In the genomic region with DNA sequence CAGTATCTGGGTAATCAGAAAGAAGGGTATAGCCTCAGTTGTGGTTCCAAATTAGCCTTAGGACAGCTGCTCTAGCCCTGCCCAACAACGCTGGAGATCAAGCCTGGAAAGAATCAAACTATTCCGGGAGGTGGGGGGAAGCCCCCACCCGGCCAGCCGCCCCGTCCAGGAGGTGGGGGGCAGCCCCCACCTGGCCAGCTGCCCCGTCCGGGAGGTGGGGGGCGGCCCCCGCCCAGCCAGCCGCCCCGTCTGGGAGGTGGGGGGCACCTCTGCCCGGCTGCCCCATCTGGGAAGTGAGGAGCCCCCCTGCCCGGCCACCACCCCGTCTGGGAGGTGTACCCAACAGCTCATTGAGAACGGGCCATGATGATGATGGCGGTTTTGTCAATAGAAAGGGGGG, we compare ENCODE assay signal across 7 cellular contexts. TPM values are rescaled to one million over a fixed set of nuclear protein-coding genes. Genes with fewer than 3 reads are reported as not detected.
"Had no signal": no experiment of that assay in that cellular context is flagged by ENCODE, and none has a peak within 500 bp of the region (broad histone marks: within the 10 kb centered on the region; RNA-seq: fewer than 3 reads in every experiment).

No MANE protein-coding gene starts in this region.

RNA-seq across cellular contexts. Expression of a gene that starts 25.0 kb away (rescaled TPM):
- total RNA-seq: LHCN-M2, MCF 10A, NCI-H460, OCI-LY7, RPMI7951, SJCRH30, SK-MEL-5 had no signal
